In the genomic region with DNA sequence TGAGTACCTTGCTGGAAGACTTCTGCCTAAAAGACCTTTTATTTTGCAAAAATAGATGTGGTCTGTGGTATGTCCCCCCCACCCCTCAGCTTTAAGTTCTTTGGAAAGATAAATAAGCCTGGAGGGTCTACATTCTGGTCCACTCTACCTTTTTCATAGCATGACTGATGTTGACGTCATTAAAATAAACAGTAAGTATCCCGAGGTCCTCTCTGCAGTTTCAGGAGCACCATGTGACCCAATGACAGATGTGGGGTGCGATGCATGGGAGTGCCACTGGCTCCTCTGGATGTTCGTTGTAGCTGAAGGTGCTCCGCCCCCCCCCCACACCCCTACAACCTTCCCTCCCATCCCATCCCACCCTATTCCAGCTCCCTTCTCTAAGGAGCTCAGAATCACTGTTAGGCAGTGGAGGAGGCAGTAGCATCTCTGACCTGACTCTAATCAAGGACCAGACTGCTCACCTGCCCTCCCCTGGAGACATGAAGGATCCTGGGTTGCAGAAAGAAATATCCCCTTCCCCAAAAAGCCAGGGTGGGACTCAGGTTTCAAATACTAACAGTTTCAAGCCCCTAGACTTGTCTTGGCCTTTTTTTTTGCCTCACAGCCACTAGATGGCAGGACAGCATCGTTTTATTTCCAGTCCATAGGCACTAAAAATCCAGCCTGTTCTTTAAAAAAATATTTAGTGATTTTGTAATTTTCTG, we compare ENCODE assay signal across 8 cellular contexts.
DNase-seq lines count a peak whose midpoint lies in the region; ATAC-seq and TF ChIP-seq lines count a peak whose summit lies in the region.

No MANE protein-coding gene starts in this region.

- H3K9me3 ChIP-seq in SU-DHL-6 (ENCODE audit: insufficient read depth, low read length) (no peaks in the 10 kb centered on the region), parathyroid adenoma (ENCODE audit: control insufficient read depth, low read length) (no peaks in the 10 kb centered on the region)

- H3K4me2 ChIP-seq in SU-DHL-6 (ENCODE audit: low read depth, low read length, poor library complexity, severe bottlenecking) (no peak overlapping the region), parathyroid adenoma (ENCODE audit: low read length) (no peak overlapping the region)

- peak; percentile 48 for ATAC-seq in HG02759 (IDR thresholded peaks at IDR 0.05; ENCODE audit: unreplicated experiment)

- H3K9ac ChIP-seq in SU-DHL-6 (ENCODE audit: low read length): no peak overlapping the region
- H3K9ac ChIP-seq in parathyroid adenoma: no peak overlapping the region

- H3K36me3 ChIP-seq in SU-DHL-6 (ENCODE audit: low read length) (no peaks in the 10 kb centered on the region), parathyroid adenoma (ENCODE audit: control insufficient read depth, insufficient read depth, low read length) (no peaks in the 10 kb centered on the region)

- no peaks in the 10 kb centered on the region for H3K9me2 ChIP-seq in SU-DHL-6 (replicated peaks; ENCODE audit: insufficient read depth, low read length)

- H2AFZ ChIP-seq in SU-DHL-6 (ENCODE audit: low read depth, low read length, severe bottlenecking) (no peak overlapping the region), parathyroid adenoma (no peak overlapping the region)

- H3K4me3 ChIP-seq in SU-DHL-6 (ENCODE audit: insufficient read depth, low read length, poor library complexity, severe bottlenecking) (no peak overlapping the region), fibroblast of pulmonary artery (replicated peaks; ENCODE audit: low read depth, low read length) (no peak overlapping the region), parathyroid adenoma (ENCODE audit: low read depth, low read length) (no peak overlapping the region)

- H3K79me2 ChIP-seq in SU-DHL-6 (ENCODE audit: insufficient read depth, low read length): no peaks in the 10 kb centered on the region
- H3K79me2 ChIP-seq in parathyroid adenoma: no peaks in the 10 kb centered on the region

- peak; percentile 22 to 35 for DNase-seq in NCI-H2081 (lab: John Stamatoyannopoulos, UW)
- no peak for DNase-seq in NCI-H2081 treated with DMSO at 0.1 percent for 48 hours (lab: John Stamatoyannopoulos, UW)
- peak; percentile 69 for DNase-seq in fibroblast of pulmonary artery (ENCODE audit: low read depth)
- no peak for DNase-seq in activated CD8-positive, alpha-beta memory T cell treated with anti-CD3 and anti-CD28 coated beads, Interleukin-2, amount 50 U/mL, for 48 hours
- no peak for DNase-seq in activated gamma-delta T cell treated with Interleukin-2 at 50 U/mL for 16 hours

- no peaks in the 10 kb centered on the region for H3F3A ChIP-seq in SU-DHL-6 (ENCODE audit: insufficient read depth)

- no peaks in the 10 kb centered on the region for H3K27me3 ChIP-seq in SU-DHL-6 (ENCODE audit: low read length)
- no peaks in the 10 kb centered on the region for H3K27me3 ChIP-seq in parathyroid adenoma (ENCODE audit: control insufficient read depth, insufficient read depth, low read length)

- H3K27ac ChIP-seq in SU-DHL-6 (ENCODE audit: low read depth, low read length) (no peak overlapping the region), parathyroid adenoma (no peak overlapping the region)

- H4K20me1 ChIP-seq in SU-DHL-6 (ENCODE audit: low read depth, low read length): no peaks in the 10 kb centered on the region

- H3K4me1 ChIP-seq in parathyroid adenoma: peaks cover 19% of the 10 kb centered on the region

- TF ChIP-seq CTCF in SU-DHL-6 (IDR thresholded peaks at IDR 0.05; ENCODE audit: insufficient read depth, low read length, poor library complexity, severe bottlenecking): peak; percentile 60
- peak; percentile 68 for TF ChIP-seq CTCF in fibroblast of pulmonary artery (IDR thresholded peaks at IDR 0.05; ENCODE audit: low read length, missing control alignments)
- peak; percentile 64 for TF ChIP-seq CTCF in parathyroid adenoma (IDR thresholded peaks at IDR 0.05)

Comparison
In these comparisons a context has a peak if more than half of its experiments do, and no peak if none do; other contexts are left out.
1. DNase-seq: peak in NCI-H2081 (2 of 2) and fibroblast of pulmonary artery (single experiment); none in NCI-H2081 treated with DMSO at 0.1 percent for 48 hours (single experiment), activated CD8-positive, alpha-beta memory T cell treated with anti-CD3 and anti-CD28 coated beads, Interleukin-2, amount 50 U/mL, for 48 hours (single experiment) and activated gamma-delta T cell treated with Interleukin-2 at 50 U/mL for 16 hours (single experiment).
2. Peak in every context shown above with its lines, with median percentiles within 50 percentile points of each other: CTCF ChIP-seq.